Comparison of ENCODE assay signal across 23 cellular contexts in genomic region chr20:37542281-37542680, GRCh38. TPM values are rescaled to one million over a fixed set of nuclear protein-coding genes. Genes with fewer than 3 reads are reported as not detected.
DNase-seq lines count a peak whose midpoint lies in the region; FAIRE-seq and TF ChIP-seq lines count a peak whose summit lies in the region.
"Had no signal": no experiment of that assay in that cellular context is flagged by ENCODE, and none has a peak within 500 bp of the region (broad histone marks: within the 10 kb centered on the region; RNA-seq: fewer than 3 reads in every experiment).

No MANE protein-coding gene starts in this region.

- no peaks in the 10 kb centered on the region for H3K27me3 ChIP-seq in PC-9 (ENCODE audit: insufficient read depth, low read depth)
- peaks cover 3 to 7% of the 10 kb centered on the region in 2 experiments for H3K27me3 ChIP-seq in endothelial cell of umbilical vein (ENCODE audit: control insufficient read depth in 2 of 2, insufficient read depth in 2 of 2, low read length in 2 of 2)
- no peaks in the 10 kb centered on the region for H3K27me3 ChIP-seq in prostate gland (replicated peaks; ENCODE audit: insufficient read depth)
- H3K27me3 ChIP-seq: sigmoid colon had no signal

- CTCF ChIA-PET in HEK293 (lab: Yijun Ruan, JAX) = interaction anchor here (0.6 to 1.6 kb wide), 6 partner anchors 9 to 352 kb away, joined by 3 to 5 read pairs (median 4); no protein-coding TSS in a partner anchor
- CTCF ChIA-PET in PC-9 (lab: Charles Lee) = no interaction called here
- CTCF ChIA-PET in endothelial cell of umbilical vein (lab: Charles Lee) = interaction anchor here (0.7 to 1.0 kb wide), 3 partner anchors 22 to 341 kb away, joined by 3 to 5 read pairs (median 3); no protein-coding TSS in a partner anchor

- no peak for FAIRE-seq in endothelial cell of umbilical vein (lab: Jason Lieb, UNC)
- FAIRE-seq: astrocyte had no signal

- H3K27ac Mint-ChIP-seq in endothelial cell (ENCODE audit: unreplicated experiment) = no peak overlapping the region
- H3K27ac Mint-ChIP-seq: activated B cell treated with CpG ODN at 0.5 μM for 24 hours; activated CD4-positive, alpha-beta memory T cell treated with anti-CD3 and anti-CD28 coated beads, Interleukin-2, amount 10 ng/mL, durations not matched to agents 7 days and 5 days; activated naive CD4-positive, alpha-beta T cell treated with anti-CD3 and anti-CD28 coated beads, Interleukin-2, amount 10 ng/mL, durations not matched to agents 7 days and 5 days; activated T-cell treated with anti-CD3 and anti-CD28 coated beads, Interleukin-2, amount 50 U/mL, for 24 hours; stimulated activated naive CD8-positive, alpha-beta T cell treated with anti-CD3 and anti-CD28 coated beads, Interleukin-15, amount 100 ng/mL, for 72 hours; T-helper 1 cell treated with Interleukin-12 subunit alpha and Interleukin-12 subunit beta and Interleukin-4 antibody, amounts not matched to agents 30 μg/mL and 1 μg/mL, for 36 hours had no signal

- H4K20me1 ChIP-seq in PC-9 (ENCODE audit: insufficient read depth) (no peaks in the 10 kb centered on the region), endothelial cell of umbilical vein (replicated peaks; ENCODE audit: control insufficient read depth, extremely low read depth, insufficient read depth, low read length) (no peaks in the 10 kb centered on the region)

- peaks cover 2% of the 10 kb centered on the region for H3K27me3 Mint-ChIP-seq in endothelial cell (ENCODE audit: unreplicated experiment)

- H3K36me3 Mint-ChIP-seq in endothelial cell (ENCODE audit: low read depth, unreplicated experiment) = no peaks in the 10 kb centered on the region
- H3K36me3 Mint-ChIP-seq: activated naive CD4-positive, alpha-beta T cell treated with anti-CD3 and anti-CD28 coated beads, Interleukin-2, amount 10 ng/mL, durations not matched to agents 7 days and 5 days had no signal

- POLR2A ChIA-PET in HEK293 (lab: Yijun Ruan, JAX) (no interaction called here), PC-9 (lab: Charles Lee; ENCODE audit: unreplicated experiment) (no interaction called here), endothelial cell of umbilical vein (lab: Charles Lee) (no interaction called here)

- DNase-seq in PC-9 (peak in 1 of 2 experiments; percentile 92), endothelial cell of umbilical vein (ENCODE audit: low read depth, low spot score) (peak; percentile 87), prostate gland (ENCODE audit: low spot score) (no peak), NCI-H748 treated with DMSO at 0.1 percent for 48 hours (lab: John Stamatoyannopoulos, UW) (no peak), NCI-H446 treated with DMSO at 0.1 percent for 48 hours (lab: John Stamatoyannopoulos, UW) (no peak), endothelial cell (ENCODE audit: low spot score) (no peak), ecto neural progenitor cell (ENCODE audit: low spot score) (no peak)
- DNase-seq: activated B cell treated with CpG ODN at 0.5 μM for 24 hours; activated CD4-positive, alpha-beta memory T cell treated with anti-CD3 and anti-CD28 coated beads, Interleukin-2, amount 10 ng/mL, durations not matched to agents 7 days and 5 days; activated naive CD4-positive, alpha-beta T cell treated with anti-CD3 and anti-CD28 coated beads, Interleukin-2, amount 10 ng/mL, durations not matched to agents 7 days and 5 days; activated T-cell treated with anti-CD3 and anti-CD28 coated beads, Interleukin-2, amount 50 U/mL, for 24 hours; foreskin keratinocyte; left cardiac atrium; MM.1S; NCI-H187 treated with DMSO at 0.1 percent for 48 hours; nucleus accumbens; SHP77; stimulated activated CD4-positive, alpha-beta T cell treated with anti-CD3 and anti-CD28 coated beads, Interleukin-1b, Interleukin-23, amount 100 ng/mL, for 48 hours; stimulated activated naive CD8-positive, alpha-beta T cell treated with anti-CD3 and anti-CD28 coated beads, Interleukin-15, amount 100 ng/mL, for 72 hours had no signal

- BruUV-seq in PC-9 (replicated peaks; lab: Mats Ljungman, UMichigan) = no TSS peak
- BruUV-seq in endothelial cell of umbilical vein (replicated peaks; lab: Mats Ljungman, UMichigan) = no TSS peak

- H3K4me3 Mint-ChIP-seq in endothelial cell (ENCODE audit: unreplicated experiment) = no peak overlapping the region
- H3K4me3 Mint-ChIP-seq: activated B cell treated with CpG ODN at 0.5 μM for 24 hours; activated CD4-positive, alpha-beta memory T cell treated with anti-CD3 and anti-CD28 coated beads, Interleukin-2, amount 10 ng/mL, durations not matched to agents 7 days and 5 days; activated naive CD4-positive, alpha-beta T cell treated with anti-CD3 and anti-CD28 coated beads, Interleukin-2, amount 10 ng/mL, durations not matched to agents 7 days and 5 days; activated T-cell treated with anti-CD3 and anti-CD28 coated beads, Interleukin-2, amount 50 U/mL, for 24 hours; stimulated activated naive CD8-positive, alpha-beta T cell treated with anti-CD3 and anti-CD28 coated beads, Interleukin-15, amount 100 ng/mL, for 72 hours; T-helper 1 cell treated with Interleukin-12 subunit alpha and Interleukin-12 subunit beta and Interleukin-4 antibody, amounts not matched to agents 30 μg/mL and 1 μg/mL, for 36 hours had no signal

- TF ChIP-seq POLR2A in endothelial cell of umbilical vein (IDR thresholded peaks at IDR 0.05; ENCODE audit: low read depth, low read length) (no peak), prostate gland (IDR thresholded peaks at IDR 0.05) (peak; percentile 36)

- no peaks in the 10 kb centered on the region for H3K36me3 ChIP-seq in HEK293 (ENCODE audit: control insufficient read depth in 2 of 2, insufficient read depth in 1 of 2, low read length in 2 of 2)
- no peaks in the 10 kb centered on the region for H3K36me3 ChIP-seq in PC-9 (ENCODE audit: low read depth)
- H3K36me3 ChIP-seq in endothelial cell of umbilical vein (ENCODE audit: control insufficient read depth in 2 of 2, extremely low read depth in 1 of 2, insufficient read depth in 2 of 2, low read length in 2 of 2) = no peaks in the 10 kb centered on the region
- no peaks in the 10 kb centered on the region for H3K36me3 ChIP-seq in prostate gland
- H3K36me3 ChIP-seq: sigmoid colon had no signal

- H3K9me3 ChIP-seq in HEK293 (ENCODE audit: control insufficient read depth, insufficient read depth, low read depth, low read length) = no peaks in the 10 kb centered on the region
- H3K9me3 ChIP-seq in PC-9 (ENCODE audit: insufficient read depth, low read depth) = no peaks in the 10 kb centered on the region; the same call in 1 of the 2 replicates
- H3K9me3 ChIP-seq in endothelial cell of umbilical vein (replicated peaks; ENCODE audit: control insufficient read depth, insufficient read depth, low read length) = no peaks in the 10 kb centered on the region
- no peaks in the 10 kb centered on the region for H3K9me3 ChIP-seq in prostate gland
- H3K9me3 ChIP-seq: sigmoid colon had no signal

- H3F3A ChIP-seq in PC-9 (ENCODE audit: insufficient read depth, low read depth) = no peaks in the 10 kb centered on the region

- H3K4me1 Mint-ChIP-seq in endothelial cell (ENCODE audit: unreplicated experiment) = peaks cover 23% of the 10 kb centered on the region
- H3K4me1 Mint-ChIP-seq: activated B cell treated with CpG ODN at 0.5 μM for 24 hours; activated CD4-positive, alpha-beta memory T cell treated with anti-CD3 and anti-CD28 coated beads, Interleukin-2, amount 10 ng/mL, durations not matched to agents 7 days and 5 days had no signal

- H3K79me2 ChIP-seq in PC-9 (ENCODE audit: low read depth) (no peaks in the 10 kb centered on the region), endothelial cell of umbilical vein (ENCODE audit: control insufficient read depth, insufficient read depth, low read length) (no peaks in the 10 kb centered on the region)

- no peaks in the 10 kb centered on the region for H3K9me2 ChIP-seq in PC-9 (ENCODE audit: insufficient read depth)

- peak overlapping the region; percentile 49 for H3K4me2 ChIP-seq in PC-9
- H3K4me2 ChIP-seq in endothelial cell of umbilical vein (ENCODE audit: insufficient read depth, low read length) = peak overlapping the region; percentile 12

- 42% methylated on average over 6 of the region's 6 CpGs for WGBS in prostate gland

- no peaks in the 10 kb centered on the region for H3K9me1 ChIP-seq in endothelial cell of umbilical vein (replicated peaks; ENCODE audit: control insufficient read depth, extremely low read depth, insufficient read depth, low read length)

- no peak overlapping the region for H3K9ac ChIP-seq in endothelial cell of umbilical vein (replicated peaks; ENCODE audit: extremely low read depth, insufficient read depth, low read length)

- H3K27ac ChIP-seq in HEK293 (ENCODE audit: extremely low read depth, low read depth, low read length) = no peak overlapping the region
- H3K27ac ChIP-seq in PC-9 = peak overlapping the region; percentile 28; the same call in 1 of the 2 replicates
- no peak overlapping the region for H3K27ac ChIP-seq in endothelial cell of umbilical vein (ENCODE audit: insufficient read depth, low read depth, low read length)
- no peak overlapping the region for H3K27ac ChIP-seq in prostate gland
- H3K27ac ChIP-seq: foreskin keratinocyte, sigmoid colon had no signal

- TF ChIP-seq CTCF in HEK293 (tag by site-specific recombination; IDR thresholded peaks at IDR 0.05) (no peak), PC-9 (conservative IDR thresholded peaks at IDR 0.05) (no peak), endothelial cell of umbilical vein (IDR thresholded peaks at IDR 0.05; ENCODE audit: extremely low read depth in 1 of 2, insufficient read depth in 1 of 2, low read depth in 1 of 2, low read length in 2 of 2) (no peak), prostate gland (IDR thresholded peaks at IDR 0.05) (no peak), endothelial cell (IDR thresholded peaks at IDR 0.05; ENCODE audit: unreplicated experiment) (no peak)

- intact Hi-C loops in PC-9 (cut with micrococcal nuclease; ENCODE audit: unreplicated experiment) (no loop called here), endothelial cell of umbilical vein (cut with micrococcal nuclease) (no loop called here), prostate gland (cut with DNase I) (no loop called here)

- dilution Hi-C loops in endothelial cell of umbilical vein (cut with MboI; ENCODE audit: extremely low pct_ligation_motif_present, low sequenced_read_pairs) = no loop called here

- H3K4me3 ChIP-seq in HEK293 (ENCODE audit: low read depth, low read length) (no peak overlapping the region), PC-9 (no peak overlapping the region), endothelial cell of umbilical vein (replicated peaks in 1 of 3; ENCODE audit: insufficient read depth in 1 of 3, low read depth in 1 of 3, low read length in 3 of 3) (no peak overlapping the region), prostate gland (no peak overlapping the region)
- H3K4me3 ChIP-seq: sigmoid colon had no signal

- H2AFZ ChIP-seq in PC-9 (peak overlapping the region; percentile 62; the same call in 1 of the 2 replicates), endothelial cell of umbilical vein (ENCODE audit: low read depth, low read length) (peak overlapping the region; percentile 39)

- H3K9me3 Mint-ChIP-seq in endothelial cell (ENCODE audit: unreplicated experiment) = no peaks in the 10 kb centered on the region
- H3K9me3 Mint-ChIP-seq: activated B cell treated with CpG ODN at 0.5 μM for 24 hours; activated CD4-positive, alpha-beta memory T cell treated with anti-CD3 and anti-CD28 coated beads, Interleukin-2, amount 10 ng/mL, durations not matched to agents 7 days and 5 days; activated naive CD4-positive, alpha-beta T cell treated with anti-CD3 and anti-CD28 coated beads, Interleukin-2, amount 10 ng/mL, durations not matched to agents 7 days and 5 days; activated T-cell treated with anti-CD3 and anti-CD28 coated beads, Interleukin-2, amount 50 U/mL, for 24 hours; stimulated activated naive CD8-positive, alpha-beta T cell treated with anti-CD3 and anti-CD28 coated beads, Interleukin-15, amount 100 ng/mL, for 72 hours; T-helper 1 cell treated with Interleukin-12 subunit alpha and Interleukin-12 subunit beta and Interleukin-4 antibody, amounts not matched to agents 30 μg/mL and 1 μg/mL, for 36 hours had no signal

- H3K4me1 ChIP-seq in HEK293 (ENCODE audit: control insufficient read depth, insufficient read depth, low read length) = no peaks in the 10 kb centered on the region
- H3K4me1 ChIP-seq in PC-9 (replicated peaks; ENCODE audit: insufficient read depth) = peaks cover 31% of the 10 kb centered on the region
- peaks cover 11% of the 10 kb centered on the region for H3K4me1 ChIP-seq in endothelial cell of umbilical vein (ENCODE audit: control insufficient read depth, extremely low read depth, insufficient read depth, low read length)
- no peaks in the 10 kb centered on the region for H3K4me1 ChIP-seq in prostate gland (replicated peaks)
- H3K4me1 ChIP-seq: foreskin keratinocyte, sigmoid colon had no signal

RNA-seq across cellular contexts. Expression of gene BLCAP, which starts 14.6 kb away (rescaled TPM):
- 99.9 and 109 TPM in 2 replicates for total RNA-seq in PC-9 (2021)
- total RNA-seq in endothelial cell of umbilical vein = 74.1 and 90.3 TPM in 2 replicates
- 178 and 196 TPM in 2 replicates for polyA plus RNA-seq in endothelial cell of umbilical vein
- 107 and 117 TPM in 2 replicates for polyA plus RNA-seq in endothelial cell of umbilical vein (2011; cell fraction: cytosol; rRNA removed)
- polyA plus RNA-seq in endothelial cell of umbilical vein (2011; cell fraction: nucleus; rRNA removed) = 144 and 154 TPM in 2 replicates
- polyA plus RNA-seq in endothelial cell of umbilical vein (2012) = 93.2 and 96.6 TPM in 2 replicates
- polyA minus RNA-seq in endothelial cell of umbilical vein = 213 and 238 TPM in 2 replicates
- polyA minus RNA-seq in endothelial cell of umbilical vein (2011; cell fraction: cytosol; rRNA and poly(A)+ RNA removed) = 40.9 TPM
- polyA minus RNA-seq in endothelial cell of umbilical vein (2011; cell fraction: nucleus; rRNA and poly(A)+ RNA removed) = 93.9 and 96.3 TPM in 2 replicates
- 100 to 1,000 TPM in 1 of 2 donors, 10 to 100 TPM in 1; 93.0 to 101 TPM for total RNA-seq in prostate gland
- 178 TPM for total RNA-seq in endothelial cell (ENCODE audit: unreplicated experiment)

RNA-seq across cellular contexts. Expression of gene NNAT, which starts 21.2 kb away (rescaled TPM):
- total RNA-seq in PC-9 (2021) = not detected in 2 replicates
- total RNA-seq in endothelial cell of umbilical vein = 2.3 and 10.7 TPM in 2 replicates
- polyA plus RNA-seq in endothelial cell of umbilical vein = 32.9 and 37.7 TPM in 2 replicates
- polyA plus RNA-seq in endothelial cell of umbilical vein (2011; cell fraction: cytosol; rRNA removed) = 23.3 and 27.9 TPM in 2 replicates
- polyA plus RNA-seq in endothelial cell of umbilical vein (2011; cell fraction: nucleus; rRNA removed) = 8.7 and 10.4 TPM in 2 replicates
- 20.5 and 40.1 TPM in 2 replicates for polyA plus RNA-seq in endothelial cell of umbilical vein (2012)
- polyA minus RNA-seq in endothelial cell of umbilical vein = 10.0 and 14.6 TPM in 2 replicates
- polyA minus RNA-seq in endothelial cell of umbilical vein (2011; cell fraction: cytosol; rRNA and poly(A)+ RNA removed) = not detected
- 1.0 and 2.0 TPM in 2 replicates for polyA minus RNA-seq in endothelial cell of umbilical vein (2011; cell fraction: nucleus; rRNA and poly(A)+ RNA removed)
- 1 to 10 TPM in 1 of 2 donors, under 1 TPM in 1; 0.41 to 4.3 TPM for total RNA-seq in prostate gland
- total RNA-seq in endothelial cell (ENCODE audit: unreplicated experiment) = 0.54 TPM
- total RNA-seq: activated CD4-positive, alpha-beta memory T cell treated with anti-CD3 and anti-CD28 coated beads, Interleukin-2, amount 10 ng/mL, durations not matched to agents 7 days and 5 days had no signal
